In genomic region chr2:62705859-62706720, GRCh38 we compare ENCODE assay signal across 8 cellular contexts.
DNase-seq lines count a peak whose midpoint lies in the region; ATAC-seq and TF ChIP-seq lines count a peak whose summit lies in the region.

No MANE protein-coding gene starts in this region.

- peak overlapping the region; percentile 42 for H3K27ac ChIP-seq in brain microvascular endothelial cell

- peak overlapping the region; percentile 87 for H3K4me3 ChIP-seq in brain microvascular endothelial cell (ENCODE audit: low read depth, low read length)
- H3K4me3 ChIP-seq in iPS-11a (ENCODE audit: low read depth, low read length) = peak overlapping the region; percentile 82
- H3K4me3 ChIP-seq in retinal pigment epithelial cell (ENCODE audit: low read length) = peak overlapping the region; percentile 82

- in situ Hi-C loops in brain microvascular endothelial cell (cut with HindIII; ENCODE audit: low pct_ligation_motif_present, low sequenced_read_pairs) = no loop called here

- peaks cover 4% of the 10 kb centered on the region for H3K36me3 ChIP-seq in brain microvascular endothelial cell (replicated peaks)

- TF ChIP-seq CTCF in brain microvascular endothelial cell (IDR thresholded peaks at IDR 0.05; ENCODE audit: low read depth, low read length, missing control alignments) (peak; percentile 52), retinal pigment epithelial cell (conservative IDR thresholded peaks at IDR 0.05; ENCODE audit: low read depth, low read length) (peak; percentile 35)

- ATAC-seq in GM19023 (IDR thresholded peaks at IDR 0.05; ENCODE audit: unreplicated experiment) (peak; percentile 6), HG02610 (IDR thresholded peaks at IDR 0.05; ENCODE audit: unreplicated experiment) (no peak)

- H3K27me3 ChIP-seq in brain microvascular endothelial cell (replicated peaks) = no peaks in the 10 kb centered on the region

- DNase-seq in C1 segment of cervical spinal cord (lab: John Stamatoyannopoulos, UW) = peak in 12 of 14 donors; percentile 40 to 85 (median 76)
- peak; percentile 32 for DNase-seq in HuH-7.5 (ENCODE audit: low spot score)
- DNase-seq in SKM-1 (lab: John Stamatoyannopoulos, UW; ENCODE audit: unreplicated experiment) = peak; percentile 43
- DNase-seq in brain microvascular endothelial cell = peak; percentile 13
- DNase-seq in retinal pigment epithelial cell (ENCODE audit: low read depth) = no peak
